Comparison of ENCODE assay signal across 1 cellular context in the genomic region with DNA sequence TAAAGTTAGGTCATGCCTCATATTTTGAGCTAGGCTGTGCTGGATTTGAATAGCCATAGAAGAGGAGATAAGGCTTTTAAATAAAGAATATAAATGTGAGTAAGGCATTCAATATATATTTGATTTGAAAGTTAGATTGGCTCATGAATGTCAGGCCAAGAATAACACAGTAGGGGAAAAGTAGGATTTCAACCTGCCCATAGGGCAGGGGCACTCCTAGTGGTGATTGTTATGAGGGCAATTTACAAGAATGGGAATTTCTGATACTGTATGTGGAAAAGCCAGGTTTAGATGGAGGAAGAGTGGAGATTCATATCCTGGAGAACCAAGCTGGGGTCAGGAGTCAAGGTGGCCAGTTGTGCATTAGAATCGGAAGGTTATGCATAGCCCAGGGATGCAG.
TF ChIP-seq lines count a peak whose summit lies in the region.

No MANE protein-coding gene starts in this region.

TF ChIP-seq in WTC11, 78 proteins besides CTCF, POLR2A, EP300 and RAD21:
- no peak for TF ChIP-seq SMAD4 (CRISPR knock-in tag; IDR thresholded peaks at IDR 0.05)
- no peak for TF ChIP-seq CBFB (CRISPR knock-in tag; IDR thresholded peaks at IDR 0.05; ENCODE audit: low read depth)
- TF ChIP-seq JUN (CRISPR knock-in tag; IDR thresholded peaks at IDR 0.05): no peak
- TF ChIP-seq, protein P1, sequence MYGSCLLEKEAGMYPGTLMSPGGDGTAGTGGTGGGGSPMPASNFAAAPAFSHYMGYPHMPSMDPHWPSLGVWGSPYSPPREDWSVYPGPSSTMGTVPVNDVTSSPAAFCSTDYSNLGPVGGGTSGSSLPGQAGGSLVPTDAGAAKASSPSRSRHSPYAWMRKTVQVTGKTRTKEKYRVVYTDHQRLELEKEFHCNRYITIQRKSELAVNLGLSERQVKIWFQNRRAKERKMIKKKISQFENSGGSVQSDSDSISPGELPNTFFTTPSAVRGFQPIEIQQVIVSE (CRISPR knock-in tag; IDR thresholded peaks at IDR 0.05; ENCODE audit: borderline replicate concordance): no peak
- TF ChIP-seq GTF2I (CRISPR knock-in tag; conservative IDR thresholded peaks at IDR 0.05): no peak
- TF ChIP-seq, protein P2, sequence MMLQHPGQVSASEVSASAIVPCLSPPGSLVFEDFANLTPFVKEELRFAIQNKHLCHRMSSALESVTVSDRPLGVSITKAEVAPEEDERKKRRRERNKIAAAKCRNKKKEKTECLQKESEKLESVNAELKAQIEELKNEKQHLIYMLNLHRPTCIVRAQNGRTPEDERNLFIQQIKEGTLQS (CRISPR knock-in tag; conservative IDR thresholded peaks at IDR 0.05): no peak
- no peak for TF ChIP-seq ZNF121 (CRISPR knock-in tag; IDR thresholded peaks at IDR 0.05)
- TF ChIP-seq NFYB (CRISPR knock-in tag; conservative IDR thresholded peaks at IDR 0.05; ENCODE audit: low read depth): no peak
- no peak for TF ChIP-seq KAT7 (CRISPR knock-in tag; IDR thresholded peaks at IDR 0.05; ENCODE audit: borderline replicate concordance)
- TF ChIP-seq, protein P3, sequence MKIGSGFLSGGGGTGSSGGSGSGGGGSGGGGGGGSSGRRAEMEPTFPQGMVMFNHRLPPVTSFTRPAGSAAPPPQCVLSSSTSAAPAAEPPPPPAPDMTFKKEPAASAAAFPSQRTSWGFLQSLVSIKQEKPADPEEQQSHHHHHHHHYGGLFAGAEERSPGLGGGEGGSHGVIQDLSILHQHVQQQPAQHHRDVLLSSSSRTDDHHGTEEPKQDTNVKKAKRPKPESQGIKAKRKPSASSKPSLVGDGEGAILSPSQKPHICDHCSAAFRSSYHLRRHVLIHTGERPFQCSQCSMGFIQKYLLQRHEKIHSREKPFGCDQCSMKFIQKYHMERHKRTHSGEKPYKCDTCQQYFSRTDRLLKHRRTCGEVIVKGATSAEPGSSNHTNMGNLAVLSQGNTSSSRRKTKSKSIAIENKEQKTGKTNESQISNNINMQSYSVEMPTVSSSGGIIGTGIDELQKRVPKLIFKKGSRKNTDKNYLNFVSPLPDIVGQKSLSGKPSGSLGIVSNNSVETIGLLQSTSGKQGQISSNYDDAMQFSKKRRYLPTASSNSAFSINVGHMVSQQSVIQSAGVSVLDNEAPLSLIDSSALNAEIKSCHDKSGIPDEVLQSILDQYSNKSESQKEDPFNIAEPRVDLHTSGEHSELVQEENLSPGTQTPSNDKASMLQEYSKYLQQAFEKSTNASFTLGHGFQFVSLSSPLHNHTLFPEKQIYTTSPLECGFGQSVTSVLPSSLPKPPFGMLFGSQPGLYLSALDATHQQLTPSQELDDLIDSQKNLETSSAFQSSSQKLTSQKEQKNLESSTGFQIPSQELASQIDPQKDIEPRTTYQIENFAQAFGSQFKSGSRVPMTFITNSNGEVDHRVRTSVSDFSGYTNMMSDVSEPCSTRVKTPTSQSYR (CRISPR knock-in tag; IDR thresholded peaks at IDR 0.05): no peak
- TF ChIP-seq TEAD4 (CRISPR knock-in tag; IDR thresholded peaks at IDR 0.05): no peak
- no peak for TF ChIP-seq ZNF317 (CRISPR knock-in tag; IDR thresholded peaks at IDR 0.05; ENCODE audit: borderline replicate concordance, low read depth)
- TF ChIP-seq RORB (CRISPR knock-in tag; IDR thresholded peaks at IDR 0.05): no peak
- TF ChIP-seq FOXJ3 (CRISPR knock-in tag; IDR thresholded peaks at IDR 0.05; ENCODE audit: borderline replicate concordance): no peak
- TF ChIP-seq, protein P4, sequence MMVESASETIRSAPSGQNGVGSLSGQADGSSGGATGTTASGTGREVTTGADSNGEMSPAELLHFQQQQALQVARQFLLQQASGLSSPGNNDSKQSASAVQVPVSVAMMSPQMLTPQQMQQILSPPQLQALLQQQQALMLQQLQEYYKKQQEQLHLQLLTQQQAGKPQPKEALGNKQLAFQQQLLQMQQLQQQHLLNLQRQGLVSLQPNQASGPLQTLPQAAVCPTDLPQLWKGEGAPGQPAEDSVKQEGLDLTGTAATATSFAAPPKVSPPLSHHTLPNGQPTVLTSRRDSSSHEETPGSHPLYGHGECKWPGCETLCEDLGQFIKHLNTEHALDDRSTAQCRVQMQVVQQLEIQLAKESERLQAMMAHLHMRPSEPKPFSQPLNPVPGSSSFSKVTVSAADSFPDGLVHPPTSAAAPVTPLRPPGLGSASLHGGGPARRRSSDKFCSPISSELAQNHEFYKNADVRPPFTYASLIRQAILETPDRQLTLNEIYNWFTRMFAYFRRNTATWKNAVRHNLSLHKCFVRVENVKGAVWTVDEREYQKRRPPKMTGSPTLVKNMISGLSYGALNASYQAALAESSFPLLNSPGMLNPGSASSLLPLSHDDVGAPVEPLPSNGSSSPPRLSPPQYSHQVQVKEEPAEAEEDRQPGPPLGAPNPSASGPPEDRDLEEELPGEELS (CRISPR knock-in tag; IDR thresholded peaks at IDR 0.05): no peak
- TF ChIP-seq, protein P5, sequence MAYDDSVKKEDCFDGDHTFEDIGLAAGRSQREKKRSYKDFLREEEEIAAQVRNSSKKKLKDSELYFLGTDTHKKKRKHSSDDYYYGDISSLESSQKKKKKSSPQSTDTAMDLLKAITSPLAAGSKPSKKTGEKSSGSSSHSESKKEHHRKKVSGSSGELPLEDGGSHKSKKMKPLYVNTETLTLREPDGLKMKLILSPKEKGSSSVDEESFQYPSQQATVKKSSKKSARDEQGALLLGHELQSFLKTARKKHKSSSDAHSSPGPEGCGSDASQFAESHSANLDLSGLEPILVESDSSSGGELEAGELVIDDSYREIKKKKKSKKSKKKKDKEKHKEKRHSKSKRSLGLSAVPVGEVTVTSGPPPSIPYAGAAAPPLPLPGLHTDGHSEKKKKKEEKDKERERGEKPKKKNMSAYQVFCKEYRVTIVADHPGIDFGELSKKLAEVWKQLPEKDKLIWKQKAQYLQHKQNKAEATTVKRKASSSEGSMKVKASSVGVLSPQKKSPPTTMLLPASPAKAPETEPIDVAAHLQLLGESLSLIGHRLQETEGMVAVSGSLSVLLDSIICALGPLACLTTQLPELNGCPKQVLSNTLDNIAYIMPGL (CRISPR knock-in tag; IDR thresholded peaks at IDR 0.05): no peak
- no peak for TF ChIP-seq SP1 (CRISPR knock-in tag; conservative IDR thresholded peaks at IDR 0.05)
- no peak for TF ChIP-seq GABPB1 (CRISPR knock-in tag; IDR thresholded peaks at IDR 0.05)
- TF ChIP-seq, protein P6, sequence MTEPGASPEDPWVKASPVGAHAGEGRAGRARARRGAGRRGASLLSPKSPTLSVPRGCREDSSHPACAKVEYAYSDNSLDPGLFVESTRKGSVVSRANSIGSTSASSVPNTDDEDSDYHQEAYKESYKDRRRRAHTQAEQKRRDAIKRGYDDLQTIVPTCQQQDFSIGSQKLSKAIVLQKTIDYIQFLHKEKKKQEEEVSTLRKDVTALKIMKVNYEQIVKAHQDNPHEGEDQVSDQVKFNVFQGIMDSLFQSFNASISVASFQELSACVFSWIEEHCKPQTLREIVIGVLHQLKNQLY (CRISPR knock-in tag; IDR thresholded peaks at IDR 0.05): no peak
- TF ChIP-seq, protein P7, sequence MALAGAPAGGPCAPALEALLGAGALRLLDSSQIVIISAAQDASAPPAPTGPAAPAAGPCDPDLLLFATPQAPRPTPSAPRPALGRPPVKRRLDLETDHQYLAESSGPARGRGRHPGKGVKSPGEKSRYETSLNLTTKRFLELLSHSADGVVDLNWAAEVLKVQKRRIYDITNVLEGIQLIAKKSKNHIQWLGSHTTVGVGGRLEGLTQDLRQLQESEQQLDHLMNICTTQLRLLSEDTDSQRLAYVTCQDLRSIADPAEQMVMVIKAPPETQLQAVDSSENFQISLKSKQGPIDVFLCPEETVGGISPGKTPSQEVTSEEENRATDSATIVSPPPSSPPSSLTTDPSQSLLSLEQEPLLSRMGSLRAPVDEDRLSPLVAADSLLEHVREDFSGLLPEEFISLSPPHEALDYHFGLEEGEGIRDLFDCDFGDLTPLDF (CRISPR knock-in tag; IDR thresholded peaks at IDR 0.05): no peak
